In the genomic region with DNA sequence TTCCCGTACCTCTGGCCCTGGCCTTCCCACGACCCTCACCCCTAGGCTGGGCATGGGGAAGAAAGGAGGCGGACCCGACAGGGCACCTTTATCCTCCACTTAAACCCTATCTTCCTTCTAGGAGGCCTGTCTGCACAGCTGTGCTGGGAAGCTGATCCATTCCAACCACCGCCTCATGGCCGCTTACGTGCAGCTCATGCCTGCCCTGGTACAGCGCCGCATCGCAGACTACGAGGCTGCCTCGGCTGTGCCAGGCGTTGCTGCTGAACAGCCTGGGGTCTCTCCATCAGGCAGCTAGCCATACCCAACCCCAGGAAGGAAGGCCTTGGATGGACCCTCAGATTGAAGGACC, we compare ENCODE assay signal across 8 cellular contexts. TPM values are rescaled to one million over a fixed set of nuclear protein-coding genes. Genes with fewer than 3 reads are reported as not detected.
DNase-seq lines count a peak whose midpoint lies in the region; ATAC-seq and TF ChIP-seq lines count a peak whose summit lies in the region.

No MANE protein-coding gene starts in this region.

- peak overlapping the region; percentile 88 for H3K4me3 Mint-ChIP-seq in activated naive CD4-positive, alpha-beta T cell treated with anti-CD3 and anti-CD28 coated beads, Interleukin-2, amount 50 U/mL, for 24 hours

- WGBS in stomach, 5 donors: 3 to 8% (median 4%) methylated on average over 13 of the region's 13 CpGs

- H3K27ac ChIP-seq in stomach: peak overlapping the region; percentile 92 to 98 (median 94)

- TF ChIP-seq CTCF in stomach (IDR thresholded peaks at IDR 0.05): no peak

- H3K9me3 Mint-ChIP-seq in activated naive CD4-positive, alpha-beta T cell treated with anti-CD3 and anti-CD28 coated beads, Interleukin-2, amount 50 U/mL, for 24 hours: no peaks in the 10 kb centered on the region

- H3K27me3 ChIP-seq in H7 (ENCODE audit: control insufficient read depth, insufficient read depth, low read length) (no peaks in the 10 kb centered on the region), stomach (no peaks in the 10 kb centered on the region)

- DNase-seq in Ammon's horn (ENCODE audit: low spot score) (peak; percentile 13), H7 (no peak), stomach (no peak), NCI-H187 (lab: John Stamatoyannopoulos, UW) (no peak)
- DNase-seq in NK-92 treated with Interleukin-12 subunit alpha and Interleukin-12 subunit beta, amount 100 ng/mL, for 24 hours (lab: John Stamatoyannopoulos, UW): no peak

- no peak for ATAC-seq in GM21825 (IDR thresholded peaks at IDR 0.05; ENCODE audit: unreplicated experiment)

- H3K4me1 Mint-ChIP-seq in activated naive CD4-positive, alpha-beta T cell treated with anti-CD3 and anti-CD28 coated beads, Interleukin-2, amount 50 U/mL, for 24 hours: peaks cover 34% of the 10 kb centered on the region

- H3K4me3 ChIP-seq in H7 (ENCODE audit: insufficient read depth, low read depth, low read length) (peak overlapping the region; percentile 93), iPS-11a (ENCODE audit: low read depth, low read length) (peak overlapping the region; percentile 100), stomach (peak overlapping the region; percentile 68 to 76 (median 74))

- no peak for TF ChIP-seq EP300 in stomach (IDR thresholded peaks at IDR 0.05)

- peaks cover 13% of the 10 kb centered on the region for H3K36me3 Mint-ChIP-seq in activated naive CD4-positive, alpha-beta T cell treated with anti-CD3 and anti-CD28 coated beads, Interleukin-2, amount 50 U/mL, for 24 hours

- intact Hi-C loops in stomach (cut with DNase I; ENCODE audit: low total_unique reads): no loop called here

- peak overlapping the region; percentile 48 for H3K27ac Mint-ChIP-seq in activated naive CD4-positive, alpha-beta T cell treated with anti-CD3 and anti-CD28 coated beads, Interleukin-2, amount 50 U/mL, for 24 hours

- no peaks in the 10 kb centered on the region for H3K27me3 Mint-ChIP-seq in activated naive CD4-positive, alpha-beta T cell treated with anti-CD3 and anti-CD28 coated beads, Interleukin-2, amount 50 U/mL, for 24 hours

- H3K4me1 ChIP-seq in stomach: peaks cover 21 to 67% (median 42%) of the 10 kb centered on the region in 4 donors

- no peak for TF ChIP-seq POLR2A in stomach (IDR thresholded peaks at IDR 0.05)

- no peaks in the 10 kb centered on the region for H3K9me3 ChIP-seq in stomach

- H3K36me3 ChIP-seq in H7 (replicated peaks; ENCODE audit: control insufficient read depth, insufficient read depth, low read length) (peaks cover 40% of the 10 kb centered on the region), stomach (peaks cover 20 to 71% (median 67%) of the 10 kb centered on the region in 4 donors)

RNA-seq across cellular contexts. Expression of a gene that starts 0.6 kb away (rescaled TPM):
- 23.1 and 24.9 TPM in 2 replicates for total RNA-seq in H7 (2014; rRNA removed; shearing (Covaris generic))
- 100 to 1,000 TPM in 1 of 5 donors, 10 to 100 TPM in 3, 1 to 10 TPM in 1; 9.3 to 103 (median 25.9) TPM for total RNA-seq in stomach
- 10 to 100 TPM; 14.9 to 25.8 (median 25.3) TPM for polyA plus RNA-seq in stomach

RNA-seq across cellular contexts. Expression of a gene that starts 0.8 kb away (rescaled TPM):
- total RNA-seq in H7 (2014; rRNA removed; shearing (Covaris generic)): 56.0 and 57.1 TPM in 2 replicates
- total RNA-seq in stomach: 10 to 100 TPM; 44.0 to 91.1 (median 76.4) TPM
- polyA plus RNA-seq in stomach: 10 to 100 TPM; 44.8 to 69.7 (median 52.0) TPM

RNA-seq across cellular contexts. Expression of a gene that starts 8.2 kb away (rescaled TPM):
- 18.3 and 24.9 TPM in 2 replicates for total RNA-seq in H7 (2014; rRNA removed; shearing (Covaris generic))
- 100 to 1,000 TPM in 1 of 5 donors, 10 to 100 TPM in 4; 10.9 to 474 (median 34.2) TPM for total RNA-seq in stomach
- 10 to 100 TPM; 12.8 to 50.1 (median 16.7) TPM for polyA plus RNA-seq in stomach

RNA-seq across cellular contexts. Expression of a gene that starts 15.2 kb away (rescaled TPM):
- total RNA-seq in H7 (2014; rRNA removed; shearing (Covaris generic)): 5.9 and 11.2 TPM in 2 replicates
- total RNA-seq in stomach: 10 to 100 TPM; 10.6 to 45.1 (median 24.0) TPM
- polyA plus RNA-seq in stomach: 1 to 10 TPM; 1.8 to 4.8 (median 2.6) TPM

RNA-seq across cellular contexts. Expression of a gene that starts 41.1 kb away (rescaled TPM):
- total RNA-seq in H7 (2014; rRNA removed; shearing (Covaris generic)): 3.2 TPM in 1 of 2 replicates, not detected in the other
- total RNA-seq in stomach: 10 to 100 TPM in 1 of 5 donors, not detected in 4; 27.2 TPM
- polyA plus RNA-seq in stomach: 1 to 10 TPM in 2 of 3 donors, under 1 TPM in 1; 0.31 to 2.0 (median 1.5) TPM
